Comparison of ENCODE assay signal across 17 cellular contexts in the genomic region with DNA sequence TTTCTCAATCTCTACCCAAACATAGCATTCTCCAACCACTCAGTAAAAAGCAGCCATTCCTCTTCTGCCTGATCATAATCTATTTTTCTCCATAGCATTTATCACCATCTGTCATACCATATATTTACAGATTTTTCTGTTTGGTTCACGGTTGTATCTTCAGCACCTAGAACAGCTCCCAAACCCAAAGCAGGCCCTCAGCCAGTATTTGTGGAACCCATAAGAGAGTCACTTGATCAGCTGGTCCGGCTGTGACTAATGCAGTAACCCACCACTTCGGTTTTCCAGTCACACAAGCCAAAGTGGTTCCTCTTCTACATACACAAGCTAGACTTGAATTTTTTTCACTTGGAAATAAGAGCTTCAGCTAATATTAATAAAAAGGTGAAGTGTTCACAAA.
A peak's percentile ranks its signal among the peaks of the same experiment; 100 is the strongest.
DNase-seq lines count a peak whose midpoint lies in the region; ATAC-seq lines count a peak whose summit lies in the region.
"Had no signal": no experiment of that assay in that cellular context is flagged by ENCODE, and none has a peak within 500 bp of the region (broad histone marks: within the 10 kb centered on the region; RNA-seq: fewer than 3 reads in every experiment).

No MANE protein-coding gene starts in this region.

- no peaks in the 10 kb centered on the region for H3K36me3 ChIP-seq in SJCRH30
- H3K36me3 ChIP-seq: suprapubic skin had no signal

- DNase-seq in ACHN (peak; percentile 29), HK-2 (ENCODE audit: unreplicated experiment) (peak; percentile 2), SJCRH30 (peak; percentile 27 to 60), iPS-NIHi11 (ENCODE audit: low spot score) (peak; percentile 48), left cardiac atrium (no peak), sciatic nerve (ENCODE audit: low spot score) (no peak)
- DNase-seq in stimulated activated CD4-positive, alpha-beta T cell treated with anti-CD3 and anti-CD28 coated beads, Interleukin-4, amount 100 ng/mL, for 24 hours = no peak
- no peak for DNase-seq in activated CD8-positive, alpha-beta memory T cell treated with anti-CD3 and anti-CD28 coated beads, Interleukin-2, amount 50 U/mL, for 48 hours
- DNase-seq: activated CD4-positive, alpha-beta T cell treated with anti-CD3 and anti-CD28 coated beads for 4 hours; cortex of kidney; DMS153; left ventricle myocardium superior; NCI-H1694; NCI-H2227 treated with DMSO at 0.1 percent for 48 hours; retina had no signal

- H3K4me3 ChIP-seq in SJCRH30 = no peak overlapping the region
- H3K4me3 ChIP-seq: suprapubic skin had no signal

- H3K4me1 ChIP-seq in SJCRH30 = no peaks in the 10 kb centered on the region
- H3K4me1 ChIP-seq: suprapubic skin had no signal

- ATAC-seq in left cardiac atrium (no peak), sciatic nerve (no peak)
- ATAC-seq: activated T-helper 17 cell treated with anti-CD3 and anti-CD28 coated beads, Interleukin-2, amount 50 U/mL, for 72 hours; left ventricle myocardium superior had no signal

- no peaks in the 10 kb centered on the region for H3K9me3 ChIP-seq in SJCRH30 (replicated peaks)
- H3K9me3 ChIP-seq: suprapubic skin had no signal

- H3K27me3 ChIP-seq in SJCRH30 = no peaks in the 10 kb centered on the region
- H3K27me3 ChIP-seq: suprapubic skin had no signal

- intact Hi-C loops in left cardiac atrium (cut with DNase I) = no loop called here
- intact Hi-C loops in sciatic nerve (cut with DNase I) = no loop called here

- no peak overlapping the region for H3K27ac ChIP-seq in SJCRH30
- H3K27ac ChIP-seq: suprapubic skin had no signal

- in situ Hi-C loops in ACHN (cut with HindIII; ENCODE audit: low pct_ligation_motif_present, low pct_unique_long_range_greater_than_20kb, low sequenced_read_pairs) = no loop called here

Comparison
In these comparisons a context has a peak if more than half of its experiments do, and no peak if none do; other contexts are left out.
1. DNase-seq: peak in ACHN (single experiment), HK-2 (single experiment), SJCRH30 (2 of 2) and iPS-NIHi11 (single experiment); none in stimulated activated CD4-positive, alpha-beta T cell treated with anti-CD3 and anti-CD28 coated beads, Interleukin-4, amount 100 ng/mL, for 24 hours (single experiment), activated CD8-positive, alpha-beta memory T cell treated with anti-CD3 and anti-CD28 coated beads, Interleukin-2, amount 50 U/mL, for 48 hours (single experiment), left cardiac atrium (single experiment) and sciatic nerve (single experiment).